Comparison of ENCODE assay signal across 11 cellular contexts in genomic region chr3:196688349-196688748, GRCh38. TPM values are rescaled to one million over a fixed set of nuclear protein-coding genes. Genes with fewer than 3 reads are reported as not detected.
A peak's percentile ranks its signal among the peaks of the same experiment; 100 is the strongest.
DNase-seq lines count a peak whose midpoint lies in the region; ATAC-seq, FAIRE-seq and TF ChIP-seq lines count a peak whose summit lies in the region.
"Had no signal": no experiment of that assay in that cellular context is flagged by ENCODE, and none has a peak within 500 bp of the region (broad histone marks: within the 10 kb centered on the region; RNA-seq: fewer than 3 reads in every experiment).

No MANE protein-coding gene starts in this region.

- H3K27ac ChIP-seq in HEK293 (ENCODE audit: extremely low read depth, low read depth, low read length), result no peak overlapping the region
- no peak overlapping the region for H3K27ac ChIP-seq in PC-9
- no peak overlapping the region for H3K27ac ChIP-seq in gastrocnemius medialis
- H3K27ac ChIP-seq in small intestine (ENCODE audit: low read depth in 1 of 2, low read length in 1 of 2), result no peak overlapping the region

- peak overlapping the region; percentile 65 for H2AFZ ChIP-seq in PC-9

- H3K4me1 ChIP-seq in HEK293 (ENCODE audit: control insufficient read depth, insufficient read depth, low read length), result no peaks in the 10 kb centered on the region
- 0 out of 2 replicates have a peak, but pooled peaks cover 9% of the 10 kb centered on the region for H3K4me1 ChIP-seq in PC-9 (replicated peaks; ENCODE audit: insufficient read depth)
- H3K4me1 ChIP-seq in gastrocnemius medialis, result peaks cover 0 to 6% of the 10 kb centered on the region in 2 donors
- no peaks in the 10 kb centered on the region for H3K4me1 ChIP-seq in small intestine (ENCODE audit: control insufficient read depth in 2 of 2, insufficient read depth in 1 of 2, low read depth in 1 of 2, low read length in 1 of 2)

- no peak for FAIRE-seq in small intestine (lab: Jason Lieb, UNC)
- FAIRE-seq: islet of Langerhans had no signal

- H3K27me3 ChIP-seq in PC-9 (ENCODE audit: insufficient read depth, low read depth) (no peaks in the 10 kb centered on the region), gastrocnemius medialis (no peaks in the 10 kb centered on the region), small intestine (ENCODE audit: control insufficient read depth in 2 of 2, insufficient read depth in 2 of 2, low read length in 2 of 2) (no peaks in the 10 kb centered on the region)

- peaks cover 6% of the 10 kb centered on the region; the same call in 1 of the 2 replicates for H3F3A ChIP-seq in PC-9 (ENCODE audit: insufficient read depth, low read depth)

- no peaks in the 10 kb centered on the region for H4K20me1 ChIP-seq in PC-9 (ENCODE audit: insufficient read depth)

- H3K4me2 ChIP-seq in PC-9, result peak overlapping the region; percentile 51

- intact Hi-C loops in PC-9 (cut with micrococcal nuclease; ENCODE audit: unreplicated experiment), result loop anchor here (10.0 kb wide), 1 partner anchor 256 kb away; the partner anchor contains the start of gene NCBP2
- intact Hi-C loops in gastrocnemius medialis (cut with DNase I; ENCODE audit: low total_unique reads), result loop anchor here (10.0 kb wide), 1 partner anchor 434 kb away; no protein-coding TSS in a partner anchor

- no peak for TF ChIP-seq CTCF in HEK293 (tag by site-specific recombination; IDR thresholded peaks at IDR 0.05)
- no peak for TF ChIP-seq CTCF in PC-9 (conservative IDR thresholded peaks at IDR 0.05)
- TF ChIP-seq CTCF in foreskin fibroblast (IDR thresholded peaks at IDR 0.05; ENCODE audit: low read depth, low read length), result no peak
- TF ChIP-seq CTCF in gastrocnemius medialis (IDR thresholded peaks at IDR 0.05 in 4 of 5, conservative IDR thresholded peaks at IDR 0.05 in 1 of 5), result no peak

- BruUV-seq in PC-9 (replicated peaks; lab: Mats Ljungman, UMichigan), result no TSS peak

- peak in 1 of 2 experiments; percentile 44 for DNase-seq in PC-9
- DNase-seq in foreskin fibroblast, result peak; percentile 90 to 92
- DNase-seq in gastrocnemius medialis, result peak; percentile 28 to 42
- DNase-seq in small intestine, result no peak
- no peak for DNase-seq in activated gamma-delta T cell (lab: John Stamatoyannopoulos, UW)
- no peak for DNase-seq in activated T-cell treated with anti-CD3 and anti-CD28 coated beads for 4 hours
- DNase-seq: MG63 had no signal

- in situ Hi-C loops in gastrocnemius medialis (cut with MboI; ENCODE audit: low sequenced_read_pairs in 4 of 4), result loop anchor here (10.0 kb wide), 3 partner anchors 74 to 154 kb away; no protein-coding TSS in a partner anchor

- H3K79me2 ChIP-seq in PC-9 (ENCODE audit: low read depth), result no peaks in the 10 kb centered on the region

- POLR2A ChIA-PET in HEK293 (lab: Yijun Ruan, JAX) (no interaction called here), PC-9 (lab: Charles Lee; ENCODE audit: unreplicated experiment) (interaction anchor here (0.5 kb wide), 1 partner anchor 181 kb away, joined by 9 read pairs; no protein-coding TSS in a partner anchor)

- 37 to 49% (median 46%) methylated on average over 5 of the region's 5 CpGs for WGBS in small intestine, 3 donors

- no peaks in the 10 kb centered on the region for H3K36me3 ChIP-seq in HEK293 (ENCODE audit: control insufficient read depth in 2 of 2, insufficient read depth in 1 of 2, low read length in 2 of 2)
- no peaks in the 10 kb centered on the region for H3K36me3 ChIP-seq in PC-9 (ENCODE audit: low read depth)
- H3K36me3 ChIP-seq in gastrocnemius medialis, result no peaks in the 10 kb centered on the region
- H3K36me3 ChIP-seq in small intestine (ENCODE audit: control insufficient read depth in 2 of 2, insufficient read depth in 2 of 2, low read length in 2 of 2), result no peaks in the 10 kb centered on the region
- H3K36me3 ChIP-seq: MG63 had no signal

- H3K9me3 ChIP-seq in HEK293 (ENCODE audit: control insufficient read depth, insufficient read depth, low read depth, low read length) (no peaks in the 10 kb centered on the region), PC-9 (ENCODE audit: insufficient read depth, low read depth) (peaks cover 3% of the 10 kb centered on the region; the same call in 1 of the 2 replicates), gastrocnemius medialis (no peaks in the 10 kb centered on the region), small intestine (ENCODE audit: control insufficient read depth, low read depth) (no peaks in the 10 kb centered on the region)
- H3K9me3 ChIP-seq: MG63 had no signal

- H3K4me3 ChIP-seq in HEK293 (ENCODE audit: low read depth, low read length) (no peak overlapping the region), PC-9 (no peak overlapping the region), foreskin fibroblast (ENCODE audit: low read depth in 1 of 2, low read length in 2 of 2) (no peak overlapping the region), gastrocnemius medialis (no peak overlapping the region), small intestine (ENCODE audit: low read depth in 1 of 2, low read length in 2 of 2) (no peak overlapping the region)
- H3K4me3 ChIP-seq: MG63 had no signal

- no peak for TF ChIP-seq POLR2A in gastrocnemius medialis (IDR thresholded peaks at IDR 0.05)

- CTCF ChIA-PET in HEK293 (lab: Yijun Ruan, JAX), result interaction anchor here (2.4 kb wide), 1 partner anchor 79 kb away, joined by 13 read pairs; no protein-coding TSS in a partner anchor
- CTCF ChIA-PET in PC-9 (lab: Charles Lee), result interaction anchor here (0.8 to 1.7 kb wide), 3 partner anchors 79 to 160 kb away, joined by 3 to 11 read pairs (median 3); no protein-coding TSS in a partner anchor

- H3K9me2 ChIP-seq in PC-9 (ENCODE audit: insufficient read depth), result no peaks in the 10 kb centered on the region

- ATAC-seq in gastrocnemius medialis, result peak; percentile 41 to 49
- ATAC-seq in HG02970 (IDR thresholded peaks at IDR 0.05; ENCODE audit: low FRiP score, unreplicated experiment), result no peak
- ATAC-seq: activated T-helper 17 cell treated with anti-CD3 and anti-CD28 coated beads, Interleukin-2, amount 50 U/mL, for 72 hours had no signal

TF ChIP-seq in HEK293, 187 proteins besides CTCF, POLR2A, EP300 and RAD21:
- no peak for TF ChIP-seq ZBTB17 (tag by site-specific recombination; IDR thresholded peaks at IDR 0.05)
- TF ChIP-seq EGR2 (tag by site-specific recombination; IDR thresholded peaks at IDR 0.05; ENCODE audit: low read depth), result peak; percentile 73
- peak; percentile 91 for TF ChIP-seq ZFHX2 (tag by site-specific recombination; conservative IDR thresholded peaks at IDR 0.05)

RNA-seq across cellular contexts. Expression of gene CEP19, which starts 23.7 kb away (rescaled TPM):
- total RNA-seq in PC-9 (2021) (3.4 and 5.5 TPM in 2 replicates), gastrocnemius medialis (1 to 10 TPM in 3 of 4 donors, under 1 TPM in 1; 0.62 to 4.1 (median 1.4) TPM)
- polyA plus RNA-seq in small intestine, result under 1 TPM in 2 of 3 donors, not detected in 1; 0.22 to 0.75 TPM

RNA-seq across cellular contexts. Expression of gene PIGX, which starts 23.8 kb away (rescaled TPM):
- 47.6 and 52.9 TPM in 2 replicates for total RNA-seq in PC-9 (2021)
- 10 to 100 TPM; 13.2 to 35.1 (median 28.8) TPM for total RNA-seq in gastrocnemius medialis
- 10 to 100 TPM; 11.9 to 13.8 (median 12.5) TPM for polyA plus RNA-seq in small intestine

RNA-seq across cellular contexts. Expression of gene NRROS, which starts 48.9 kb away (rescaled TPM):
- total RNA-seq in PC-9 (2021), result 2.2 and 3.1 TPM in 2 replicates
- total RNA-seq in gastrocnemius medialis, result 1 to 10 TPM in 2 of 4 donors, under 1 TPM in 2; 0.31 to 1.7 (median 0.96) TPM
- 1 to 10 TPM in 1 of 3 donors, under 1 TPM in 1, not detected in 1; 0.54 to 4.1 TPM for polyA plus RNA-seq in small intestine

RNA-seq across cellular contexts. Expression of gene PAK2, which starts 51.3 kb away (rescaled TPM):
- 78.6 and 113 TPM in 2 replicates for total RNA-seq in PC-9 (2021)
- total RNA-seq in gastrocnemius medialis, result 10 to 100 TPM; 42.6 to 58.6 (median 50.1) TPM
- 10 to 100 TPM; 22.9 to 25.3 (median 23.8) TPM for polyA plus RNA-seq in small intestine

Comparison
In these comparisons a context has a peak if more than half of its experiments do, and no peak if none do; other contexts are left out.
1. DNase-seq: peak in foreskin fibroblast (2 of 2) and gastrocnemius medialis (2 of 2); none in small intestine (single experiment), activated gamma-delta T cell (single experiment) and activated T-cell treated with anti-CD3 and anti-CD28 coated beads for 4 hours (single experiment).